ENCODE assay signal across 13 cellular contexts in the genomic region with DNA sequence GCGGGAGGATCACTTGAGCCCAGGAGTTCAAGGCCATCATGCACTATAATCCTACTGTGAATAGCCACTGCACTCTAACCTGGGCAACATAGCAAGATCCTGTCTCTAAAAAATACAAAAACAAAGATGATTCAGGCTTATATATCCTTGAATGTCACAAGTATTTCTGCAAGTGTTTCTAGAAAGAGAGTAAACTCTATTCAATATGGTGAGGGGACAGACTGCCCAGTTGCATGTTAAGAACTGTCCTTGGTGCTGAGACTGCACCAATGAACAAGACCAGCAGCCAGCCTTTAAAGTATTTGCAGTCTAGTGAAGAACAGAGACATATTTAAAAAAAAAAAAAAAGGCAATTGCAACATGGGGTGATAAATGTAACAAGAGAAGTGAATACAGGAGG. TPM values are rescaled to one million over a fixed set of nuclear protein-coding genes. Genes with fewer than 3 reads are reported as not detected.
DNase-seq lines count a peak whose midpoint lies in the region; ATAC-seq and TF ChIP-seq lines count a peak whose summit lies in the region.
"Had no signal": no experiment of that assay in that cellular context is flagged by ENCODE, and none has a peak within 500 bp of the region (broad histone marks: within the 10 kb centered on the region; RNA-seq: fewer than 3 reads in every experiment).

No MANE protein-coding gene starts in this region.

- H3K9me3 ChIP-seq in osteoblast (ENCODE audit: low read depth, low read length) (no peaks in the 10 kb centered on the region), T-helper 17 cell (ENCODE audit: control insufficient read depth, low read length, poor library complexity, severe bottlenecking) (no peaks in the 10 kb centered on the region)
- H3K9me3 ChIP-seq: tibial nerve had no signal

- DNase-seq in HCEC 1CT (peak; percentile 23), OCI-M1 (lab: John Stamatoyannopoulos, UW) (peak; percentile 44), epithelial cell of esophagus (ENCODE audit: low read depth) (peak; percentile 69), osteoblast (ENCODE audit: insufficient read length, low spot score, missing footprints) (peak; percentile 91), T-helper 17 cell (no peak), NCI-H510A (lab: John Stamatoyannopoulos, UW) (no peak)

- H3K27ac ChIP-seq in osteoblast (ENCODE audit: low read depth, low read length): no peak overlapping the region
- H3K27ac ChIP-seq: KMS-11, tibial nerve had no signal

- no peaks in the 10 kb centered on the region for H3K27me3 ChIP-seq in osteoblast (ENCODE audit: insufficient read depth, low read length)
- H3K27me3 ChIP-seq: tibial nerve had no signal

- H3K27me3 Mint-ChIP-seq in T-helper 17 cell: peaks cover 6% of the 10 kb centered on the region

- no peak overlapping the region for H3K27ac Mint-ChIP-seq in T-helper 17 cell
- H3K27ac Mint-ChIP-seq: activated T-helper 2 cell treated with anti-CD3 and anti-CD28 coated beads, Interferon-gamma antibody, Interleukin-2, Interleukin-4, amounts not matched to agents 10 μg/mL and 5 μg/mL and 100 μg/mL, durations not matched to agents 14 hours and 24 hours and 36 hours; dendritic cell treated with granulocyte-macrophage colony-stimulating factor and Interleukin-4, amounts not matched to agents 40 ng/mL and 50 ng/mL, for 4 days had no signal

- no peaks in the 10 kb centered on the region for H3K36me3 ChIP-seq in osteoblast (ENCODE audit: insufficient read depth, low read length)
- H3K36me3 ChIP-seq: tibial nerve had no signal

- H3K36me3 Mint-ChIP-seq in T-helper 17 cell (ENCODE audit: low read depth): no peaks in the 10 kb centered on the region

- TF ChIP-seq POLR2A in GM18505 (IDR thresholded peaks at IDR 0.05; ENCODE audit: borderline replicate concordance, extremely low read depth, insufficient read depth, insufficient read length): no peak

- no peaks in the 10 kb centered on the region for H4K20me1 ChIP-seq in osteoblast (ENCODE audit: insufficient read depth, low read length)

- no peak overlapping the region for H2AFZ ChIP-seq in osteoblast (ENCODE audit: low read length)

- no peaks in the 10 kb centered on the region for H3K4me1 Mint-ChIP-seq in T-helper 17 cell

- no peak overlapping the region for H3K4me2 ChIP-seq in osteoblast (ENCODE audit: insufficient read depth, low read length)
- H3K4me2 ChIP-seq: KMS-11 had no signal

- no peak for ATAC-seq in HG03025 (IDR thresholded peaks at IDR 0.05; ENCODE audit: low FRiP score, unreplicated experiment)
- ATAC-seq in GM18505 (IDR thresholded peaks at IDR 0.05; ENCODE audit: unreplicated experiment): no peak
- no peak for ATAC-seq in T-helper 17 cell

- no peak overlapping the region for H3K4me3 Mint-ChIP-seq in T-helper 17 cell
- H3K4me3 Mint-ChIP-seq: dendritic cell treated with granulocyte-macrophage colony-stimulating factor and Interleukin-4, amounts not matched to agents 40 ng/mL and 50 ng/mL, for 4 days had no signal

- H3K4me3 ChIP-seq in epithelial cell of esophagus (ENCODE audit: low read length) (no peak overlapping the region), osteoblast (ENCODE audit: insufficient read depth, low read length) (no peak overlapping the region)
- H3K4me3 ChIP-seq: tibial nerve had no signal

- TF ChIP-seq CTCF in epithelial cell of esophagus (IDR thresholded peaks at IDR 0.05; ENCODE audit: insufficient read depth, low read depth, low read length, missing control alignments) (no peak), osteoblast (IDR thresholded peaks at IDR 0.05; ENCODE audit: extremely low read depth, low read depth, low read length) (no peak)

- H3K4me1 ChIP-seq in osteoblast (ENCODE audit: insufficient read depth, low read length): no peaks in the 10 kb centered on the region
- H3K4me1 ChIP-seq: tibial nerve had no signal

- H3K79me2 ChIP-seq in osteoblast (ENCODE audit: insufficient read depth, low read length): no peaks in the 10 kb centered on the region

RNA-seq across cellular contexts. Expression of a gene that starts 16.4 kb away (rescaled TPM):
- total RNA-seq in osteoblast: not detected in 2 replicates
- not detected for total RNA-seq in T-helper 17 cell
- total RNA-seq: activated T-helper 2 cell treated with anti-CD3 and anti-CD28 coated beads, Interferon-gamma antibody, Interleukin-2, Interleukin-4, amounts not matched to agents 10 μg/mL and 5 μg/mL and 100 μg/mL, durations not matched to agents 14 hours and 24 hours and 36 hours; osteocyte; tibial nerve had no signal

RNA-seq across cellular contexts. Expression of a gene that starts 21.3 kb away (rescaled TPM):
- 89.0 and 90.5 TPM in 2 replicates for total RNA-seq in osteoblast
- total RNA-seq in T-helper 17 cell: 10 to 100 TPM; 32.8 to 43.8 TPM

Comparison
In these comparisons a context has a peak if more than half of its experiments do, and no peak if none do; other contexts are left out.
1. DNase-seq: peak in HCEC 1CT (single experiment), OCI-M1 (single experiment), epithelial cell of esophagus (single experiment) and osteoblast (single experiment); none in T-helper 17 cell (0 of 3) and NCI-H510A (single experiment).